ENCODE assay signal across 1 cellular context in genomic region chr2:176129825-176130152, GRCh38.
TF ChIP-seq lines count a peak whose summit lies in the region.

No MANE protein-coding gene starts in this region.

TF ChIP-seq in A549, 52 proteins besides CTCF, POLR2A, EP300 and RAD21:
- no peak for TF ChIP-seq KDM5A (IDR thresholded peaks at IDR 0.05)
- no peak for TF ChIP-seq GATA3 (IDR thresholded peaks at IDR 0.05; ENCODE audit: borderline replicate concordance)
- TF ChIP-seq USF2 (IDR thresholded peaks at IDR 0.05): no peak
- TF ChIP-seq EHF (CRISPR knock-in tag; IDR thresholded peaks at IDR 0.05): no peak
- no peak for TF ChIP-seq POLR2AphosphoS2 (conservative IDR thresholded peaks at IDR 0.05; ENCODE audit: low read length)
- TF ChIP-seq HOXB13 (CRISPR knock-in tag; IDR thresholded peaks at IDR 0.05; ENCODE audit: low read depth): no peak
- no peak for TF ChIP-seq RNF2 (IDR thresholded peaks at IDR 0.05; ENCODE audit: borderline replicate concordance, low read depth)
- no peak for TF ChIP-seq CBX8 (IDR thresholded peaks at IDR 0.05)
- TF ChIP-seq RFX5 (IDR thresholded peaks at IDR 0.05): no peak
- TF ChIP-seq FOSL2 (IDR thresholded peaks at IDR 0.05): no peak
- TF ChIP-seq FOSL2 (CRISPR knock-in tag; IDR thresholded peaks at IDR 0.05): no peak
